Comparison of ENCODE assay signal across 24 cellular contexts in the genomic region with DNA sequence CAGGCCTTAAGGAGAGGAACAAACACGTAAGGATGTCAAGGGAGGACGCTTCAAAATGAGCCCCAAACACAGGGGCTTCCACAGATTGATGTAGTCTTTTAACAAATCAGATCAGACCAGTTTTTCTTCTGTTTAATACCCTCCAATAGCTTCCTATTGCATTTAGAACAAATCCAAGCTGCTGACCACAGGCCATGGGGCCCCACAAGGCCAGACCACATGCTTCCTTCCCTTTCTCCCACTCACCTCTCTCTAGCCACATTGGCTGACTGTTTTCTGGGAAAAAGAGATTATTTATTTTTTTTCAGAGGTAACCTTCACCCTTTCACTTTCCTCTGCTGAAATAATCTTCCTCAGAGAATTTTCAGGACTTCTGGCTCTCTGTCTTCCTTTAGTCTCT.
"Had no signal": no experiment of that assay in that cellular context is flagged by ENCODE, and none has a peak within 500 bp of the region (broad histone marks: within the 10 kb centered on the region; RNA-seq: fewer than 3 reads in every experiment).

No MANE protein-coding gene starts in this region.

- DNase-seq: activated B cell treated with CpG ODN at 0.5 μM for 24 hours; activated CD4-positive, alpha-beta T cell treated with anti-CD3 and anti-CD28 coated beads for 4 hours; activated CD8-positive, alpha-beta T cell treated with anti-CD3 and anti-CD28 coated beads for 36 hours; activated naive CD4-positive, alpha-beta T cell treated with Interleukin-2 at 50 U/mL for 16 hours; activated T-cell treated with anti-CD3 and anti-CD28 coated beads, Interleukin-2, amount 50 U/mL, for 1 hour; cerebellar nuclear complex; effector CD4-positive, alpha-beta T cell; gastrocnemius medialis; head of caudate nucleus; kidney glomerular epithelial cell; left ventricle myocardium inferior; mammary epithelial cell; right cardiac atrium; stimulated activated CD4-positive, alpha-beta T cell treated with anti-CD3 and anti-CD28 coated beads, Interleukin-15, amount 100 ng/mL, for 24 hours; stimulated activated CD4-positive, alpha-beta T cell treated with anti-CD3 and anti-CD28 coated beads, Interleukin-2, amount 100 ng/mL, for 48 hours; stimulated activated naive CD8-positive, alpha-beta T cell treated with anti-CD3 and anti-CD28 coated beads, Interleukin-15, amount 100 ng/mL, for 72 hours; transverse colon had no signal

- H3K27me3 ChIP-seq: ascending aorta, breast epithelium, gastrocnemius medialis, suprapubic skin, transverse colon, vagina had no signal

- H3K4me3 ChIP-seq: ascending aorta, breast epithelium, gastrocnemius medialis, left ventricle myocardium inferior, prostate gland, skin epidermis, suprapubic skin, transverse colon, vagina had no signal

- H3K27ac ChIP-seq: ascending aorta, breast epithelium, gastrocnemius medialis, left ventricle myocardium inferior, prostate gland, skin epidermis, suprapubic skin, transverse colon, vagina had no signal

- ATAC-seq: activated CD8-positive, alpha-beta T cell treated with anti-CD3 and anti-CD28 coated beads for 36 hours; activated T-helper 17 cell treated with anti-CD3 and anti-CD28 coated beads, Interleukin-2, amount 50 U/mL, for 72 hours; gastrocnemius medialis; right cardiac atrium; stimulated activated naive CD8-positive, alpha-beta T cell treated with anti-CD3 and anti-CD28 coated beads, Interleukin-15, amount 100 ng/mL, for 72 hours had no signal

- H3K4me1 ChIP-seq: ascending aorta, breast epithelium, gastrocnemius medialis, left ventricle myocardium inferior, prostate gland, suprapubic skin, vagina had no signal

- H3K36me3 ChIP-seq: ascending aorta, breast epithelium, gastrocnemius medialis, left ventricle myocardium inferior, prostate gland, suprapubic skin, transverse colon, vagina had no signal
